Comparison of ENCODE assay signal across 1 cellular context in the genomic region with DNA sequence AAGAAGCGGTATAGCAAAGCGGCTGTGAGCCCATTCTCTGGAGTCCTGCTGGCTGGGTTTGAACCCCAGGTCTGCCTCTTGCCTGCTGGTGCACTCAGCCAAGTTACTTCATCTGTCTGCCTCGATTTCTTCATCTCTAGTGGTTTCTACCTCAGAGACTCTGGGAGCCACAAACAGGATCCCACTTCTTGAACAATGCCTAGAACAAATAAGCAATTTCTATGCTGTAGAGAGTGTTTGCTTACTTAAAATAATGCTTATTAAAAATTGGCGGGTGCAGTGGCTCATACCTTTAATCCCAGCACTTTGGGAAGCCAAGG.
TF ChIP-seq lines count a peak whose summit lies in the region.

No MANE protein-coding gene starts in this region.

TF ChIP-seq in H1, 55 proteins besides CTCF, POLR2A, EP300 and RAD21:
- no peak for TF ChIP-seq EGR1 (IDR thresholded peaks at IDR 0.05; ENCODE audit: borderline replicate concordance, low read depth, low read length)
- no peak for TF ChIP-seq BRCA1 (IDR thresholded peaks at IDR 0.05; ENCODE audit: low read depth, low read length)
- no peak for TF ChIP-seq KDM4A (IDR thresholded peaks at IDR 0.05; ENCODE audit: low read depth, low read length, severe bottlenecking)
- TF ChIP-seq GABPA (IDR thresholded peaks at IDR 0.05; ENCODE audit: borderline replicate concordance, insufficient read depth, low read length) = no peak
- TF ChIP-seq TEAD4 (IDR thresholded peaks at IDR 0.05; ENCODE audit: low read depth, low read length) = no peak
- no peak for TF ChIP-seq CHD1 (IDR thresholded peaks at IDR 0.05; ENCODE audit: low read depth, low read length)
- no peak for TF ChIP-seq TAF7 (optimal IDR thresholded peaks at IDR 0.05; ENCODE audit: borderline replicate concordance, low read depth, low read length)
- no peak for TF ChIP-seq RBBP5 (IDR thresholded peaks at IDR 0.05; ENCODE audit: borderline replicate concordance, low read depth, low read length)
- TF ChIP-seq GTF2F1 (IDR thresholded peaks at IDR 0.05; ENCODE audit: borderline replicate concordance, low read depth, low read length) = no peak
- TF ChIP-seq CEBPB (IDR thresholded peaks at IDR 0.05; ENCODE audit: low read depth, low read length) = no peak
- TF ChIP-seq TCF12 (IDR thresholded peaks at IDR 0.05; ENCODE audit: low read depth, low read length) = no peak
- TF ChIP-seq RXRA (IDR thresholded peaks at IDR 0.05; ENCODE audit: insufficient read depth, low read depth, low read length) = no peak
- no peak for TF ChIP-seq PHF8 (conservative IDR thresholded peaks at IDR 0.05; ENCODE audit: low read depth, low read length)
